Comparison of ENCODE assay signal across 18 cellular contexts in genomic region chr2:12597555-12597954, GRCh38.
"Had no signal": no experiment of that assay in that cellular context is flagged by ENCODE, and none has a peak within 500 bp of the region (broad histone marks: within the 10 kb centered on the region; RNA-seq: fewer than 3 reads in every experiment).

No MANE protein-coding gene starts in this region.

- H3K27ac ChIP-seq: gastroesophageal sphincter, pancreas had no signal

- H3K27me3 ChIP-seq: gastroesophageal sphincter, pancreas had no signal

- DNase-seq: activated CD4-positive, alpha-beta memory T cell treated with anti-CD3 and anti-CD28 coated beads for 36 hours; activated CD4-positive, alpha-beta T cell treated with anti-CD3 and anti-CD28 coated beads for 4 hours; activated T-cell treated with anti-CD3 and anti-CD28 coated beads for 4 hours; aorta; effector CD8-positive, alpha-beta T cell; mesendoderm; naive thymus-derived CD8-positive, alpha-beta T cell; pancreas; retina; stimulated activated CD4-positive, alpha-beta T cell treated with anti-CD3 and anti-CD28 coated beads, Interleukin-12 subunit alpha, Interleukin-12 subunit beta, amount 100 ng/mL, for 4 hours; stimulated activated CD4-positive, alpha-beta T cell treated with anti-CD3 and anti-CD28 coated beads, Interleukin-1b, Interleukin-23, amount 100 ng/mL, for 48 hours; stimulated activated naive CD8-positive, alpha-beta T cell treated with anti-CD3 and anti-CD28 coated beads, Interleukin-15, Interleukin-2, amounts not matched to agents 100 U/mL and 50 U/mL, for 24 hours; SW 1271; trophoblast cell had no signal

- FAIRE-seq: pancreas, TTC549 had no signal

- H3K9me3 ChIP-seq: gastroesophageal sphincter, pancreas had no signal

- H3K4me1 ChIP-seq: gastroesophageal sphincter, pancreas had no signal

- ATAC-seq: esophagus mucosa; gastroesophageal sphincter; naive thymus-derived CD8-positive, alpha-beta T cell; stimulated activated naive CD8-positive, alpha-beta T cell treated with anti-CD3 and anti-CD28 coated beads, Interleukin-15, Interleukin-2, amounts not matched to agents 100 U/mL and 50 U/mL, for 24 hours; WTC11 had no signal

- H3K36me3 ChIP-seq: gastroesophageal sphincter, pancreas had no signal

- H3K4me3 ChIP-seq: gastroesophageal sphincter, pancreas had no signal
